Comparison of ENCODE assay signal across 18 cellular contexts in genomic region chr6:37486440-37486839, GRCh38.
"Had no signal": no experiment of that assay in that cellular context is flagged by ENCODE, and none has a peak within 500 bp of the region (broad histone marks: within the 10 kb centered on the region; RNA-seq: fewer than 3 reads in every experiment).

No MANE protein-coding gene starts in this region.

- H3K27ac ChIP-seq: ascending aorta, epithelial cell of prostate, heart left ventricle, neutrophil, SJCRH30, suprapubic skin had no signal

- H3K9me3 ChIP-seq: ascending aorta, heart left ventricle, neutrophil, SJCRH30, suprapubic skin had no signal

- H3K27me3 Mint-ChIP-seq: activated B cell treated with CpG ODN at 0.5 μM for 24 hours; activated CD4-positive, alpha-beta T cell treated with anti-CD3 and anti-CD28 coated beads, Interleukin-2, amount 10 ng/mL, durations not matched to agents 24 days and 14 days had no signal

- ATAC-seq: heart left ventricle had no signal

- H3K27ac Mint-ChIP-seq: activated B cell treated with CpG ODN at 0.5 μM for 24 hours; activated CD4-positive, alpha-beta T cell treated with anti-CD3 and anti-CD28 coated beads, Interleukin-2, amount 10 ng/mL, durations not matched to agents 24 days and 14 days; T-helper 2 cell treated with Interferon-gamma antibody and Interleukin-4, amounts not matched to agents 5 μg/mL and 100 μg/mL, for 36 hours had no signal

- DNase-seq: activated B cell treated with CpG ODN at 0.5 μM for 24 hours; activated CD4-positive, alpha-beta T cell treated with anti-CD3 and anti-CD28 coated beads, Interleukin-2, amount 10 ng/mL, durations not matched to agents 24 days and 14 days; activated gamma-delta T cell; dermis blood vessel endothelial cell; foreskin melanocyte; heart left ventricle; immature natural killer cell; retina; SJCRH30; stimulated activated CD4-positive, alpha-beta T cell treated with anti-CD3 and anti-CD28 coated beads, Interleukin-2, amount 100 ng/mL, for 48 hours; stimulated activated naive CD4-positive, alpha-beta T cell treated with Interleukin-2 at 50 U/mL for 16 hours; trophoblast cell had no signal

- H3K9me3 Mint-ChIP-seq: activated B cell treated with CpG ODN at 0.5 μM for 24 hours; activated CD4-positive, alpha-beta T cell treated with anti-CD3 and anti-CD28 coated beads, Interleukin-2, amount 10 ng/mL, durations not matched to agents 24 days and 14 days; immature natural killer cell; T-helper 2 cell treated with Interferon-gamma antibody and Interleukin-4, amounts not matched to agents 5 μg/mL and 100 μg/mL, for 36 hours had no signal

- H3K4me3 Mint-ChIP-seq: activated B cell treated with CpG ODN at 0.5 μM for 24 hours; activated CD4-positive, alpha-beta T cell treated with anti-CD3 and anti-CD28 coated beads, Interleukin-2, amount 10 ng/mL, durations not matched to agents 24 days and 14 days; immature natural killer cell; T-helper 2 cell treated with Interferon-gamma antibody and Interleukin-4, amounts not matched to agents 5 μg/mL and 100 μg/mL, for 36 hours had no signal

- H3K27me3 ChIP-seq: ascending aorta, heart left ventricle, neutrophil, SJCRH30, suprapubic skin had no signal

- FAIRE-seq: bronchial epithelial cell had no signal

- H3K36me3 ChIP-seq: SJCRH30 had no signal

- H3K4me3 ChIP-seq: ascending aorta, heart left ventricle, SJCRH30, suprapubic skin had no signal

- H3K4me1 ChIP-seq: ascending aorta, SJCRH30 had no signal
